In the genomic region with DNA sequence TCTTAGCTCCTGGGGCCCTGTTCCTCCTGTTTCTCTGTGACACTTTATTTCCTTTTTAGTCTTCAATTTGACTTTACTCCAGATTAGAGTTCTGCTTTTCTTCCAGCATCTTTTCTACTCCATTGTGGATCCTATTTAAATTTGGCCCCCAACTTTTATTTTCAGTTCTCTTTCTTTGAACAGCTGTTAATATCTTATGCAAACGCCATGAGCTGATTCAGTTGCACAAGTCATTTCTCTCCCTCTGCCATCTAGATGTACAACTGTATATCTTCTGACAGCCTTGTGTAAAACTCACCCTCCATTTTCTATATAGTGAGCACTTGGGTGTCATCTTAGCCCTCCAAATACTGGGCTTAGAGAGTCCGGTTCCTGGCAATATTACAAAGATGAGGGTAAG, we compare ENCODE assay signal across 15 cellular contexts. TPM values are rescaled to one million over a fixed set of nuclear protein-coding genes. Genes with fewer than 3 reads are reported as not detected.
DNase-seq lines count a peak whose midpoint lies in the region; ATAC-seq lines count a peak whose summit lies in the region.
"Had no signal": no experiment of that assay in that cellular context is flagged by ENCODE, and none has a peak within 500 bp of the region (broad histone marks: within the 10 kb centered on the region; RNA-seq: fewer than 3 reads in every experiment).

No MANE protein-coding gene starts in this region.

- no peak overlapping the region for H3K27ac Mint-ChIP-seq in naive thymus-derived CD4-positive, alpha-beta T cell
- H3K27ac Mint-ChIP-seq in CD8-positive, alpha-beta memory T cell = no peak overlapping the region
- H3K27ac Mint-ChIP-seq: stimulated activated naive CD8-positive, alpha-beta T cell treated with anti-CD3 and anti-CD28 coated beads, Interleukin-15, amount 100 ng/mL, for 72 hours had no signal

- intact Hi-C loops in naive thymus-derived CD4-positive, alpha-beta T cell (cut with micrococcal nuclease) = no loop called here

- POLR2A ChIA-PET in naive thymus-derived CD4-positive, alpha-beta T cell (lab: Charles Lee) = no interaction called here
- POLR2A ChIA-PET in CD8-positive, alpha-beta memory T cell (lab: Charles Lee) = no interaction called here

- no peak overlapping the region for H3K27ac ChIP-seq in naive thymus-derived CD4-positive, alpha-beta T cell (ENCODE audit: low read depth, low read length)
- H3K27ac ChIP-seq in CD8-positive, alpha-beta memory T cell (ENCODE audit: low read depth, low read length) = no peak overlapping the region

- CTCF ChIA-PET in naive thymus-derived CD4-positive, alpha-beta T cell (lab: Charles Lee) = no interaction called here
- CTCF ChIA-PET in CD8-positive, alpha-beta memory T cell (lab: Charles Lee) = no interaction called here

- H3K27me3 Mint-ChIP-seq in naive thymus-derived CD4-positive, alpha-beta T cell = peaks cover 0 to 20% (median 8%) of the 10 kb centered on the region in 5 donors
- peaks cover 6% of the 10 kb centered on the region in 2 donors for H3K27me3 Mint-ChIP-seq in CD8-positive, alpha-beta memory T cell

- peak; percentile 94 for DNase-seq in MV-4-11 (lab: John Stamatoyannopoulos, UW)
- DNase-seq in naive thymus-derived CD4-positive, alpha-beta T cell = no peak
- no peak for DNase-seq in stimulated activated CD4-positive, alpha-beta T cell treated with anti-CD3 and anti-CD28 coated beads, Interleukin-15, amount 100 ng/mL, for 24 hours
- no peak for DNase-seq in NCI-H2081 treated with DMSO at 0.1 percent for 48 hours (lab: John Stamatoyannopoulos, UW)
- no peak for DNase-seq in anterior cingulate cortex (lab: John Stamatoyannopoulos, UW)
- no peak for DNase-seq in CD8-positive, alpha-beta memory T cell
- DNase-seq: activated CD4-positive, alpha-beta T cell treated with anti-CD3 and anti-CD28 coated beads for 4 hours; activated naive CD4-positive, alpha-beta T cell treated with anti-CD3 and anti-CD28 coated beads, Interleukin-2, amount 50 U/mL, for 16 hours; hippocampal formation; NCI-H69; posterior cingulate gyrus; stimulated activated naive CD8-positive, alpha-beta T cell treated with anti-CD3 and anti-CD28 coated beads, Interleukin-15, amount 100 ng/mL, for 72 hours had no signal

- H3K4me1 Mint-ChIP-seq in naive thymus-derived CD4-positive, alpha-beta T cell = no peaks in the 10 kb centered on the region
- H3K4me1 Mint-ChIP-seq in CD8-positive, alpha-beta memory T cell = no peaks in the 10 kb centered on the region
- H3K4me1 Mint-ChIP-seq: stimulated activated naive CD8-positive, alpha-beta T cell treated with anti-CD3 and anti-CD28 coated beads, Interleukin-15, amount 100 ng/mL, for 72 hours had no signal

- no peaks in the 10 kb centered on the region for H3K36me3 Mint-ChIP-seq in naive thymus-derived CD4-positive, alpha-beta T cell
- no peaks in the 10 kb centered on the region for H3K36me3 Mint-ChIP-seq in CD8-positive, alpha-beta memory T cell

- H3K36me3 ChIP-seq in naive thymus-derived CD4-positive, alpha-beta T cell (ENCODE audit: control insufficient read depth in 2 of 3, insufficient read depth in 3 of 3, low read length in 3 of 3) = no peaks in the 10 kb centered on the region
- H3K36me3 ChIP-seq in CD8-positive, alpha-beta memory T cell (ENCODE audit: insufficient read depth, low read length) = no peaks in the 10 kb centered on the region

- peaks cover 0 to 1% (median 0%) of the 10 kb centered on the region in 11 donors for H3K9me3 Mint-ChIP-seq in naive thymus-derived CD4-positive, alpha-beta T cell
- H3K9me3 Mint-ChIP-seq in CD8-positive, alpha-beta memory T cell = no peaks in the 10 kb centered on the region
- H3K9me3 Mint-ChIP-seq: stimulated activated naive CD8-positive, alpha-beta T cell treated with anti-CD3 and anti-CD28 coated beads, Interleukin-15, amount 100 ng/mL, for 72 hours had no signal

- H3K4me1 ChIP-seq in naive thymus-derived CD4-positive, alpha-beta T cell (ENCODE audit: control insufficient read depth in 2 of 2, insufficient read depth in 2 of 2, low read length in 2 of 2) = no peaks in the 10 kb centered on the region
- no peaks in the 10 kb centered on the region for H3K4me1 ChIP-seq in CD8-positive, alpha-beta memory T cell (ENCODE audit: insufficient read depth, low read length)

- H3K27me3 ChIP-seq in naive thymus-derived CD4-positive, alpha-beta T cell (ENCODE audit: control insufficient read depth in 2 of 2, insufficient read depth in 2 of 2, low read length in 2 of 2) = no peaks in the 10 kb centered on the region
- no peaks in the 10 kb centered on the region for H3K27me3 ChIP-seq in CD8-positive, alpha-beta memory T cell (ENCODE audit: insufficient read depth, low read length, poor library complexity, severe bottlenecking)

- H3K9me3 ChIP-seq in naive thymus-derived CD4-positive, alpha-beta T cell (ENCODE audit: control insufficient read depth in 2 of 3, low read length in 3 of 3) = no peaks in the 10 kb centered on the region
- no peaks in the 10 kb centered on the region for H3K9me3 ChIP-seq in CD8-positive, alpha-beta memory T cell (ENCODE audit: low read length)

- no peak overlapping the region for H3K4me3 ChIP-seq in naive thymus-derived CD4-positive, alpha-beta T cell (ENCODE audit: low read length)
- H3K4me3 ChIP-seq in CD8-positive, alpha-beta memory T cell (ENCODE audit: low read length) = no peak overlapping the region

- ATAC-seq in GM19023 (IDR thresholded peaks at IDR 0.05; ENCODE audit: unreplicated experiment) (peak; percentile 72), HG02571 (IDR thresholded peaks at IDR 0.05; ENCODE audit: unreplicated experiment) (peak; percentile 65)
- peak; percentile 24 for ATAC-seq in naive thymus-derived CD4-positive, alpha-beta T cell
- ATAC-seq: stimulated activated naive CD8-positive, alpha-beta T cell treated with anti-CD3 and anti-CD28 coated beads, Interleukin-15, amount 100 ng/mL, for 72 hours had no signal

- H3K4me3 Mint-ChIP-seq in naive thymus-derived CD4-positive, alpha-beta T cell = no peak overlapping the region
- H3K4me3 Mint-ChIP-seq in CD8-positive, alpha-beta memory T cell = no peak overlapping the region
- H3K4me3 Mint-ChIP-seq: stimulated activated naive CD8-positive, alpha-beta T cell treated with anti-CD3 and anti-CD28 coated beads, Interleukin-15, amount 100 ng/mL, for 72 hours had no signal

RNA-seq across cellular contexts. Expression of gene SPATA17, which starts 42.2 kb away (rescaled TPM):
- not detected for total RNA-seq in naive thymus-derived CD4-positive, alpha-beta T cell
- polyA plus RNA-seq in naive thymus-derived CD4-positive, alpha-beta T cell = not detected
- total RNA-seq in CD8-positive, alpha-beta memory T cell = under 1 TPM in 1 of 2 experiments, not detected in 1; 0.33 TPM
- not detected for polyA plus RNA-seq in CD8-positive, alpha-beta memory T cell
- total RNA-seq: T-helper 2 cell treated with Interferon-gamma antibody and Interleukin-4, amounts not matched to agents 100 ng/mL and 5 ng/mL, for 36 hours had no signal

RNA-seq across cellular contexts. Expression of gene GPATCH2, which starts 42.5 kb away (rescaled TPM):
- 10 to 100 TPM in 3 of 5 experiments, 1 to 10 TPM in 2; 8.6 to 13.3 (median 11.3) TPM for total RNA-seq in naive thymus-derived CD4-positive, alpha-beta T cell
- polyA plus RNA-seq in naive thymus-derived CD4-positive, alpha-beta T cell = 1 to 10 TPM; 2.7 to 3.3 TPM
- 1 to 10 TPM; 9.5 to 9.9 TPM for total RNA-seq in CD8-positive, alpha-beta memory T cell
- polyA plus RNA-seq in CD8-positive, alpha-beta memory T cell = 3.7 TPM
